14 cellular contexts compared by ENCODE assay signal in genomic region chr1:234553241-234554156, GRCh38. TPM values are rescaled to one million over a fixed set of nuclear protein-coding genes. Genes with fewer than 3 reads are reported as not detected.
DNase-seq lines count a peak whose midpoint lies in the region; ATAC-seq, FAIRE-seq and TF ChIP-seq lines count a peak whose summit lies in the region.
"Had no signal": no experiment of that assay in that cellular context is flagged by ENCODE, and none has a peak within 500 bp of the region (broad histone marks: within the 10 kb centered on the region; RNA-seq: fewer than 3 reads in every experiment).

No MANE protein-coding gene starts in this region.

- no peak overlapping the region for H3K27ac ChIP-seq in endodermal cell (ENCODE audit: low read depth, low read length)
- peak overlapping the region in 1 of 2 donors; percentile 48 for H3K27ac ChIP-seq in liver (ENCODE audit: low read depth in 1 of 2, low read length in 2 of 2)
- H3K27ac ChIP-seq in aorta (ENCODE audit: low read depth in 1 of 2, low read length in 2 of 2) = no peak overlapping the region

- no peaks in the 10 kb centered on the region for H3K9me3 Mint-ChIP-seq in endodermal cell
- H3K9me3 Mint-ChIP-seq in natural killer cell treated with Interleukin-12 subunit alpha and Interleukin-12 subunit beta and Interleukin-15 and Interleukin-18, amount 100 ng/mL, for 72 hours = no peaks in the 10 kb centered on the region
- H3K9me3 Mint-ChIP-seq in activated CD8-positive, alpha-beta T cell treated with anti-CD3 and anti-CD28 coated beads for 36 hours = no peaks in the 10 kb centered on the region

- no peak overlapping the region for H3K4me3 Mint-ChIP-seq in endodermal cell
- H3K4me3 Mint-ChIP-seq in natural killer cell treated with Interleukin-12 subunit alpha and Interleukin-12 subunit beta and Interleukin-15 and Interleukin-18, amount 100 ng/mL, for 72 hours = no peak overlapping the region
- H3K4me3 Mint-ChIP-seq in activated CD8-positive, alpha-beta T cell treated with anti-CD3 and anti-CD28 coated beads for 36 hours = no peak overlapping the region

- H3K27me3 Mint-ChIP-seq in endodermal cell (ENCODE audit: insufficient read depth) = no peaks in the 10 kb centered on the region
- peaks cover 0 to 8% of the 10 kb centered on the region in 2 donors for H3K27me3 Mint-ChIP-seq in natural killer cell treated with Interleukin-12 subunit alpha and Interleukin-12 subunit beta and Interleukin-15 and Interleukin-18, amount 100 ng/mL, for 72 hours
- no peaks in the 10 kb centered on the region for H3K27me3 Mint-ChIP-seq in activated CD8-positive, alpha-beta T cell treated with anti-CD3 and anti-CD28 coated beads for 36 hours

- POLR2A ChIA-PET in activated CD8-positive, alpha-beta T cell treated with anti-CD3 and anti-CD28 coated beads for 36 hours (lab: Charles Lee) = no interaction called here

- H3K4me1 Mint-ChIP-seq in endodermal cell = peaks cover 12% of the 10 kb centered on the region
- no peaks in the 10 kb centered on the region for H3K4me1 Mint-ChIP-seq in natural killer cell treated with Interleukin-12 subunit alpha and Interleukin-12 subunit beta and Interleukin-15 and Interleukin-18, amount 100 ng/mL, for 72 hours (ENCODE audit: low read depth in 2 of 2)
- H3K4me1 Mint-ChIP-seq in activated CD8-positive, alpha-beta T cell treated with anti-CD3 and anti-CD28 coated beads for 36 hours (ENCODE audit: low read depth) = no peaks in the 10 kb centered on the region

- H3K27me3 ChIP-seq in endodermal cell (ENCODE audit: control insufficient read depth, insufficient read depth, low read length, poor library complexity, severe bottlenecking) (no peaks in the 10 kb centered on the region), liver (ENCODE audit: control insufficient read depth in 4 of 4, insufficient read depth in 4 of 4, low read length in 3 of 4) (no peaks in the 10 kb centered on the region), aorta (ENCODE audit: control insufficient read depth in 1 of 2, insufficient read depth in 2 of 2, low read length in 1 of 2) (no peaks in the 10 kb centered on the region)

- H3K9me3 ChIP-seq in endodermal cell (ENCODE audit: control insufficient read depth, low read length) (no peaks in the 10 kb centered on the region), liver (ENCODE audit: control insufficient read depth in 4 of 4, low read length in 3 of 4) (no peaks in the 10 kb centered on the region), aorta (ENCODE audit: control insufficient read depth, low read length) (no peaks in the 10 kb centered on the region)

- no peak for TF ChIP-seq CTCF in endodermal cell (conservative IDR thresholded peaks at IDR 0.05)
- TF ChIP-seq CTCF in liver (IDR thresholded peaks at IDR 0.05; ENCODE audit: low read depth, low read length, missing input control) = no peak
- no peak for TF ChIP-seq CTCF in D721Med (IDR thresholded peaks at IDR 0.05; ENCODE audit: insufficient read depth, missing control alignments)
- TF ChIP-seq CTCF in activated CD8-positive, alpha-beta T cell treated with anti-CD3 and anti-CD28 coated beads for 36 hours (IDR thresholded peaks at IDR 0.05) = no peak

- no peak overlapping the region for H3K27ac Mint-ChIP-seq in endodermal cell
- H3K27ac Mint-ChIP-seq in natural killer cell treated with Interleukin-12 subunit alpha and Interleukin-12 subunit beta and Interleukin-15 and Interleukin-18, amount 100 ng/mL, for 72 hours = peak overlapping the region in 1 of 2 donors; percentile 36
- H3K27ac Mint-ChIP-seq in activated CD8-positive, alpha-beta T cell treated with anti-CD3 and anti-CD28 coated beads for 36 hours = no peak overlapping the region

- ATAC-seq in aorta (ENCODE audit: low FRiP score) = peak; percentile 51
- no peak for ATAC-seq in natural killer cell treated with Interleukin-12 subunit alpha and Interleukin-12 subunit beta and Interleukin-15 and Interleukin-18, amount 100 ng/mL, for 72 hours
- ATAC-seq in activated CD8-positive, alpha-beta T cell treated with anti-CD3 and anti-CD28 coated beads for 36 hours = no peak

- H3K36me3 ChIP-seq in endodermal cell (ENCODE audit: control insufficient read depth, insufficient read depth, low read length) (no peaks in the 10 kb centered on the region), liver (ENCODE audit: control insufficient read depth in 4 of 4, insufficient read depth in 3 of 4, low read depth in 1 of 4, low read length in 3 of 4) (no peaks in the 10 kb centered on the region), aorta (ENCODE audit: control insufficient read depth in 1 of 2, insufficient read depth in 2 of 2, low read length in 1 of 2) (no peaks in the 10 kb centered on the region)

- DNase-seq in activated effector memory CD4-positive, alpha-beta T cell treated with anti-CD3 and anti-CD28 coated beads, Interleukin-2, amount 50 U/mL, for 16 hours = peak; percentile 4
- DNase-seq in activated effector memory CD4-positive, alpha-beta T cell treated with Interleukin-2 at 50 U/mL for 16 hours = no peak
- DNase-seq in endodermal cell (peak; percentile 39), aorta (no peak), D721Med (ENCODE audit: insufficient read length, low spot score) (no peak)
- no peak for DNase-seq in natural killer cell treated with Interleukin-12 subunit alpha and Interleukin-12 subunit beta and Interleukin-15 and Interleukin-18, amount 100 ng/mL, for 72 hours (ENCODE audit: low spot score)
- DNase-seq in activated CD8-positive, alpha-beta T cell treated with anti-CD3 and anti-CD28 coated beads for 36 hours = no peak
- DNase-seq: 8988T; activated CD4-positive, alpha-beta T cell treated with anti-CD3 and anti-CD28 coated beads, Interleukin-2, amount 50 U/mL, for 1 hour; HCEC 1CT; stimulated activated CD4-positive, alpha-beta T cell treated with anti-CD3 and anti-CD28 coated beads, Interleukin-2, amount 100 ng/mL, for 48 hours had no signal

- WGBS in endodermal cell (ENCODE audit: insufficient coverage in 1 of 2, insufficient read length in 1 of 2), 2 experiments = 85 to 87% methylated on average over 18 to 21 of the region's 21 CpGs
- 73% methylated on average over 21 of the region's 21 CpGs for WGBS in liver
- 83 to 85% methylated on average over 21 of the region's 21 CpGs for WGBS in aorta, 2 donors

- intact Hi-C loops in aorta (cut with DNase I) = no loop called here
- intact Hi-C loops in activated CD8-positive, alpha-beta T cell treated with anti-CD3 and anti-CD28 coated beads for 36 hours (cut with micrococcal nuclease) = no loop called here

- no peak for FAIRE-seq in D721Med (lab: Jason Lieb, UNC)
- FAIRE-seq: colon had no signal

- H3K4me3 ChIP-seq in endodermal cell (ENCODE audit: low read length) (no peak overlapping the region), liver (ENCODE audit: low read depth in 1 of 3, low read length in 3 of 3) (no peak overlapping the region), aorta (ENCODE audit: low read length in 2 of 2) (no peak overlapping the region)
- H3K4me3 ChIP-seq: lung had no signal

- TF ChIP-seq RAD21 in liver (IDR thresholded peaks at IDR 0.05) = peak; percentile 28 to 49

- H3K36me3 Mint-ChIP-seq in endodermal cell (ENCODE audit: low read depth) = no peaks in the 10 kb centered on the region
- no peaks in the 10 kb centered on the region for H3K36me3 Mint-ChIP-seq in natural killer cell treated with Interleukin-12 subunit alpha and Interleukin-12 subunit beta and Interleukin-15 and Interleukin-18, amount 100 ng/mL, for 72 hours
- H3K36me3 Mint-ChIP-seq in activated CD8-positive, alpha-beta T cell treated with anti-CD3 and anti-CD28 coated beads for 36 hours (ENCODE audit: low read depth) = no peaks in the 10 kb centered on the region

- H3K4me1 ChIP-seq in endodermal cell (ENCODE audit: control insufficient read depth, insufficient read depth, low read length) (peaks cover 6% of the 10 kb centered on the region), liver (ENCODE audit: control insufficient read depth in 4 of 4, insufficient read depth in 4 of 4, low read length in 3 of 4) (peaks cover 0 to 2% (median 0%) of the 10 kb centered on the region in 4 donors), aorta (ENCODE audit: control insufficient read depth in 1 of 2, insufficient read depth in 2 of 2, low read length in 2 of 2) (no peaks in the 10 kb centered on the region)

- no peak overlapping the region for H3K9ac ChIP-seq in endodermal cell (ENCODE audit: extremely low read depth, low read length, poor library complexity, severe bottlenecking)
- H3K9ac ChIP-seq in liver (ENCODE audit: low read depth in 1 of 2, low read length in 2 of 2) = no peak overlapping the region

- CTCF ChIA-PET in activated CD8-positive, alpha-beta T cell treated with anti-CD3 and anti-CD28 coated beads for 36 hours (lab: Charles Lee) = no interaction called here

TF ChIP-seq in liver, 16 proteins besides CTCF, POLR2A, EP300 and RAD21 (continues in another document):
- TF ChIP-seq ATF3 (IDR thresholded peaks at IDR 0.05) = no peak

RNA-seq across cellular contexts. Expression of gene IRF2BP2, which starts 56.5 kb away (rescaled TPM):
- 10 to 100 TPM; 41.6 to 45.7 TPM for total RNA-seq in endodermal cell
- 63.2 TPM for polyA plus RNA-seq in endodermal cell (2013, experiment 1 of 2)
- 56.4 TPM for polyA plus RNA-seq in endodermal cell (2013, experiment 2 of 2)
- 10 to 100 TPM; 31.5 to 48.2 TPM for total RNA-seq in liver
- 10 to 100 TPM; 22.2 to 39.3 TPM for polyA plus RNA-seq in liver
- total RNA-seq in aorta = 100 to 1,000 TPM in 1 of 2 donors, 10 to 100 TPM in 1; 90.6 to 148 TPM
- 100 to 1,000 TPM in 1 of 2 donors, 10 to 100 TPM in 1; 36.9 to 123 TPM for polyA plus RNA-seq in aorta
- total RNA-seq in natural killer cell treated with Interleukin-12 subunit alpha and Interleukin-12 subunit beta and Interleukin-15 and Interleukin-18, amount 100 ng/mL, for 72 hours = 100 to 1,000 TPM; 131 to 243 TPM
- 100 to 1,000 TPM; 148 to 155 TPM for total RNA-seq in activated CD8-positive, alpha-beta T cell treated with anti-CD3 and anti-CD28 coated beads for 36 hours

Comparison
In these comparisons a context has a peak if more than half of its experiments do, and no peak if none do; other contexts are left out.
1. DNase-seq: peak in activated effector memory CD4-positive, alpha-beta T cell treated with anti-CD3 and anti-CD28 coated beads, Interleukin-2, amount 50 U/mL, for 16 hours (single experiment) and endodermal cell (single experiment); none in activated effector memory CD4-positive, alpha-beta T cell treated with Interleukin-2 at 50 U/mL for 16 hours (single experiment), aorta (0 of 2), natural killer cell treated with Interleukin-12 subunit alpha and Interleukin-12 subunit beta and Interleukin-15 and Interleukin-18, amount 100 ng/mL, for 72 hours (single experiment), D721Med (single experiment) and activated CD8-positive, alpha-beta T cell treated with anti-CD3 and anti-CD28 coated beads for 36 hours (single experiment).